ENCODE assay signal across 3 cellular contexts in genomic region chr19:7199613-7200533, GRCh38.
TF ChIP-seq lines count a peak whose summit lies in the region.

No MANE protein-coding gene starts in this region.

TF ChIP-seq in A549, 52 proteins besides CTCF, POLR2A, EP300 and RAD21 (continued from another document):
- no peak for TF ChIP-seq REST (IDR thresholded peaks at IDR 0.05)

TF ChIP-seq in GM23338, 12 proteins besides CTCF, POLR2A, EP300 and RAD21 (continued from another document):
- TF ChIP-seq REST (IDR thresholded peaks at IDR 0.05; ENCODE audit: unreplicated experiment): no peak
- TF ChIP-seq NANOG (IDR thresholded peaks at IDR 0.05; ENCODE audit: borderline replicate concordance): no peak
- no peak for TF ChIP-seq EZH2phosphoT487 (IDR thresholded peaks at IDR 0.05; ENCODE audit: unreplicated experiment)
- no peak for TF ChIP-seq ZNF331 (CRISPR knock-in tag; IDR thresholded peaks at IDR 0.05; ENCODE audit: low read depth)
- no peak for TF ChIP-seq POLR2AphosphoS5 (IDR thresholded peaks at IDR 0.05; ENCODE audit: low read depth)
- TF ChIP-seq ZNF462 (CRISPR knock-in tag; IDR thresholded peaks at IDR 0.05): no peak
- TF ChIP-seq STAT1 (IDR thresholded peaks at IDR 0.05; ENCODE audit: unreplicated experiment): no peak
- no peak for TF ChIP-seq CREB1 (CRISPR knock-in tag; IDR thresholded peaks at IDR 0.05; ENCODE audit: low read depth)
- no peak for TF ChIP-seq JUNB (IDR thresholded peaks at IDR 0.05; ENCODE audit: unreplicated experiment)

TF ChIP-seq in liver, 16 proteins besides CTCF, POLR2A, EP300 and RAD21 (continued from another document):
- peak; percentile 46 for TF ChIP-seq REST (IDR thresholded peaks at IDR 0.05)
- peak; percentile 68 for TF ChIP-seq MAX (IDR thresholded peaks at IDR 0.05)
- peak; percentile 21 to 59 for TF ChIP-seq EGR1 (IDR thresholded peaks at IDR 0.05; ENCODE audit: low read depth in 2 of 2)
